ENCODE assay signal across 12 cellular contexts in genomic region chr6:152993431-152993830, GRCh38. TPM values are rescaled to one million over a fixed set of nuclear protein-coding genes. Genes with fewer than 3 reads are reported as not detected.
DNase-seq lines count a peak whose midpoint lies in the region; ATAC-seq, FAIRE-seq and TF ChIP-seq lines count a peak whose summit lies in the region.
"Had no signal": no experiment of that assay in that cellular context is flagged by ENCODE, and none has a peak within 500 bp of the region (broad histone marks: within the 10 kb centered on the region; RNA-seq: fewer than 3 reads in every experiment).

No MANE protein-coding gene starts in this region.

- H3K4me3 Mint-ChIP-seq in Calu3 (ENCODE audit: low read depth, unreplicated experiment) = no peak overlapping the region

- H3K27ac Mint-ChIP-seq in Calu3 (ENCODE audit: unreplicated experiment) = no peak overlapping the region

- H3K36me3 Mint-ChIP-seq in Calu3 (ENCODE audit: insufficient read depth, unreplicated experiment) = peaks cover 13% of the 10 kb centered on the region

- H3K36me3 ChIP-seq in SK-N-MC (ENCODE audit: insufficient read depth, low read length) (peaks cover 81% of the 10 kb centered on the region), small intestine (ENCODE audit: control insufficient read depth in 2 of 2, insufficient read depth in 2 of 2, low read length in 2 of 2) (peaks cover 0 to 10% of the 10 kb centered on the region in 2 donors)

- H3K27me3 ChIP-seq in foreskin keratinocyte (no peaks in the 10 kb centered on the region), small intestine (ENCODE audit: control insufficient read depth in 2 of 2, insufficient read depth in 2 of 2, low read length in 2 of 2) (no peaks in the 10 kb centered on the region)

- no peak overlapping the region for H3K4me3 ChIP-seq in SK-N-MC
- no peak overlapping the region for H3K4me3 ChIP-seq in small intestine (ENCODE audit: low read depth in 1 of 2, low read length in 2 of 2)
- H3K4me3 ChIP-seq: smooth muscle cell had no signal

- no peak overlapping the region for H3K9ac ChIP-seq in SK-N-MC (ENCODE audit: insufficient read length)

- H3K4me1 Mint-ChIP-seq in Calu3 (ENCODE audit: low read depth, unreplicated experiment) = no peaks in the 10 kb centered on the region

- no peaks in the 10 kb centered on the region for H3K27me3 Mint-ChIP-seq in Calu3 (ENCODE audit: unreplicated experiment)

- no peaks in the 10 kb centered on the region for H3K9me3 Mint-ChIP-seq in Calu3 (ENCODE audit: low read depth, unreplicated experiment)

- ATAC-seq in foreskin keratinocyte = peak; percentile 69

- no TSS peak for BruUV-seq in Calu3 (replicated peaks; lab: Mats Ljungman, UMichigan)

- peak; percentile 32 for TF ChIP-seq CTCF in foreskin keratinocyte (conservative IDR thresholded peaks at IDR 0.05)
- no peak for TF ChIP-seq CTCF in Calu3 (IDR thresholded peaks at IDR 0.05; ENCODE audit: unreplicated experiment)

- peaks cover under 1% of the 10 kb centered on the region for H3K4me1 ChIP-seq in foreskin keratinocyte
- H3K4me1 ChIP-seq in small intestine (ENCODE audit: control insufficient read depth in 2 of 2, insufficient read depth in 1 of 2, low read depth in 1 of 2, low read length in 1 of 2) = no peaks in the 10 kb centered on the region

- CTCF ChIA-PET in Calu3 (lab: Charles Lee) = no interaction called here

- intact Hi-C loops in Calu3 (cut with micrococcal nuclease; ENCODE audit: unreplicated experiment) = no loop called here

- DNase-seq in DMS 273 (lab: John Stamatoyannopoulos, UW; ENCODE audit: unreplicated experiment) (peak; percentile 25), DMS 273 treated with DMSO at 0.1 percent for 48 hours (lab: John Stamatoyannopoulos, UW) (no peak), GM18507 (ENCODE audit: extremely low spot score, insufficient read length, low read depth) (no peak), SK-N-MC (ENCODE audit: low read depth, low spot score) (no peak), foreskin keratinocyte (no peak), GM03348 (ENCODE audit: low spot score) (no peak), small intestine (no peak), Calu3 (no peak)
- DNase-seq: central memory CD4-positive, alpha-beta T cell; NCI-H146 had no signal

- 0 out of 2 replicates have a peak overlapping the region, but pooled peaks have one; percentile 42 for H3K27ac ChIP-seq in SK-N-MC
- no peak overlapping the region for H3K27ac ChIP-seq in foreskin keratinocyte
- H3K27ac ChIP-seq in small intestine (ENCODE audit: low read depth in 1 of 2, low read length in 1 of 2) = no peak overlapping the region
- H3K27ac ChIP-seq: 22Rv1 had no signal

- H3K9me3 ChIP-seq in SK-N-MC (ENCODE audit: low read depth, low read length) (no peaks in the 10 kb centered on the region), small intestine (ENCODE audit: control insufficient read depth, low read depth) (no peaks in the 10 kb centered on the region)

- FAIRE-seq in GM18507 (lab: Jason Lieb, UNC) (peak; percentile 60), small intestine (lab: Jason Lieb, UNC) (no peak)

RNA-seq across cellular contexts. Expression of gene MTRF1L, which starts 9.1 kb away (rescaled TPM):
- 15.0 and 18.8 TPM in 2 replicates for total RNA-seq in foreskin keratinocyte
- polyA plus RNA-seq in foreskin keratinocyte = 9.8 and 10.5 TPM in 2 replicates
- polyA plus RNA-seq in small intestine = 10 to 100 TPM in 2 of 3 donors, 1 to 10 TPM in 1; 9.9 to 18.6 (median 13.2) TPM
- 15.9 and 16.2 TPM in 2 replicates for total RNA-seq in Calu3 (2022)

RNA-seq across cellular contexts. Expression of gene FBXO5, which starts 10.6 kb away (rescaled TPM):
- 23.6 and 24.9 TPM in 2 replicates for total RNA-seq in foreskin keratinocyte
- 9.7 and 12.2 TPM in 2 replicates for polyA plus RNA-seq in foreskin keratinocyte
- polyA plus RNA-seq in small intestine = 1 to 10 TPM; 2.0 to 5.7 (median 3.0) TPM
- 17.6 and 21.1 TPM in 2 replicates for total RNA-seq in Calu3 (2022)
